8 cellular contexts compared by ENCODE assay signal in genomic region chr5:58891072-58891970, GRCh38.
A peak's percentile ranks its signal among the peaks of the same experiment; 100 is the strongest.
DNase-seq lines count a peak whose midpoint lies in the region; ATAC-seq, FAIRE-seq and TF ChIP-seq lines count a peak whose summit lies in the region.

No MANE protein-coding gene starts in this region.

- no peaks in the 10 kb centered on the region for H3K36me3 ChIP-seq in H1 (ENCODE audit: control insufficient read depth in 2 of 4, insufficient read depth in 4 of 4, low read length in 3 of 4)

- CTCF ChIA-PET in H1 (lab: Charles Lee; ENCODE audit: partially characterized antibody) = interaction anchor here (0.6 to 10.0 kb wide), 34 partner anchors 9 to 584 kb away, joined by 3 to 206 read pairs (median 4); no protein-coding TSS in a partner anchor

- H3K27ac ChIP-seq in H1 (ENCODE audit: low read depth, low read length) = no peak overlapping the region

- no peaks in the 10 kb centered on the region; a peak in 1 of 7 replicates for H3K4me1 ChIP-seq in H1 (replicated peaks in 1 of 4; ENCODE audit: control insufficient read depth in 3 of 4, insufficient read depth in 4 of 4, low read length in 3 of 4)

- H3K23ac ChIP-seq in H1 (ENCODE audit: insufficient read length) = no peak overlapping the region

- H4K8ac ChIP-seq in H1 (ENCODE audit: extremely low read depth, insufficient read depth, low read length) = no peak overlapping the region

- H2BK20ac ChIP-seq in H1 (ENCODE audit: low read length) = no peak overlapping the region

- no peaks in the 10 kb centered on the region for H3K27me3 Mint-ChIP-seq in mesothelial cell of epicardium (ENCODE audit: low read depth)

- ATAC-seq in HG02678 (IDR thresholded peaks at IDR 0.05; ENCODE audit: unreplicated experiment) (peak; percentile 42), HG03521 (IDR thresholded peaks at IDR 0.05; ENCODE audit: unreplicated experiment) (no peak)

- H2BK15ac ChIP-seq in H1 (ENCODE audit: low read length) = no peak overlapping the region

- peaks cover 22% of the 10 kb centered on the region for H3K4me1 Mint-ChIP-seq in mesothelial cell of epicardium

- TF ChIP-seq RAD21 in H1 (IDR thresholded peaks at IDR 0.05 in 1 of 2, conservative IDR thresholded peaks at IDR 0.05 in 1 of 2; ENCODE audit: low read depth in 2 of 2, low read length in 2 of 2) = peak; percentile 68 to 72

- 0 out of 2 replicates have a peak overlapping the region, but pooled peaks have one; percentile 54 for H2AFZ ChIP-seq in H1 (ENCODE audit: low read length)

- no peak overlapping the region for H3K56ac ChIP-seq in H1 (replicated peaks; ENCODE audit: insufficient read length, low read depth, low read length)

- H3K4me3 ChIP-seq in H1 (ENCODE audit: extremely low read depth in 1 of 4, insufficient read depth in 2 of 4, low read depth in 3 of 4, low read length in 4 of 4) = no peak overlapping the region

- peak overlapping the region; percentile 60; the same call in 1 of the 2 replicates for H3K18ac ChIP-seq in H1 (ENCODE audit: extremely low read depth, low read length)

- H3K27me3 ChIP-seq in H1 (replicated peaks in 1 of 4; ENCODE audit: control insufficient read depth in 3 of 4, extremely low read depth in 1 of 4, insufficient read depth in 3 of 4, low read length in 3 of 4) = no peaks in the 10 kb centered on the region

- H2BK120ac ChIP-seq in H1 (replicated peaks; ENCODE audit: low read depth, low read length) = no peak overlapping the region

- FAIRE-seq in H1 (lab: Jason Lieb, UNC) = peak; percentile 75

- peak overlapping the region; percentile 63 for H3K4me3 Mint-ChIP-seq in mesothelial cell of epicardium

- no peak overlapping the region for H3K9ac ChIP-seq in H1 (replicated peaks in 1 of 4; ENCODE audit: extremely low read depth in 1 of 4, low read depth in 3 of 4, low read length in 3 of 4)

- no peak overlapping the region for H4K91ac ChIP-seq in H1 (replicated peaks; ENCODE audit: insufficient read length, low read length)

- no peak overlapping the region for H2BK12ac ChIP-seq in H1 (ENCODE audit: low read depth, low read length)

- no peak overlapping the region for H3K14ac ChIP-seq in H1 (ENCODE audit: insufficient read length)

- H3K4me2 ChIP-seq in H1 (ENCODE audit: insufficient read depth in 1 of 2, low read depth in 2 of 2, low read length in 2 of 2) = no peak overlapping the region

- POLR2A ChIA-PET in H1 (lab: Charles Lee; ENCODE audit: partially characterized antibody) = no interaction called here

- WGBS in H1 (ENCODE audit: extremely low coverage in 1 of 2, insufficient coverage in 1 of 2, insufficient read length in 1 of 2, insufficient replicate concordance in 2 of 2, low coverage in 1 of 2, low lambda C conversion rate in 2 of 2, missing lambda C conversion rate in 1 of 2), 2 experiments = 59% methylated on average over 18 of the region's 18 CpGs; no CpG with 5 or more reads in 1 of the 2 experiments

- no peaks in the 10 kb centered on the region for H3K79me2 ChIP-seq in H1 (ENCODE audit: control insufficient read depth in 1 of 2, insufficient read depth in 2 of 2, low read length in 2 of 2)

- no peaks in the 10 kb centered on the region for H3K23me2 ChIP-seq in H1 (ENCODE audit: low read depth, low read length)

- DNase-seq in EH (ENCODE audit: low read depth) (peak; percentile 77), NCI-H748 treated with DMSO at 0.1 percent for 48 hours (lab: John Stamatoyannopoulos, UW) (peak; percentile 38), H1 (ENCODE audit: low read depth in 1 of 2, low spot score in 2 of 2) (peak; percentile 38 to 85), mesothelial cell of epicardium (ENCODE audit: low spot score in 2 of 2, unreplicated experiment in 2 of 2) (peak in 1 of 2 experiments; percentile 72)
- peak; percentile 17 to 27 for DNase-seq in activated CD8-positive, alpha-beta memory T cell treated with anti-CD3 and anti-CD28 coated beads for 4 hours (ENCODE audit: low read depth in 2 of 2)
- peak; percentile 21 to 37 for DNase-seq in stimulated activated CD8-positive, alpha-beta memory T cell treated with anti-CD3 and anti-CD28 coated beads, Interleukin-4, amount 100 ng/mL, for 1 hour (ENCODE audit: low read depth in 2 of 2, low spot score in 1 of 2)

- H3K4ac ChIP-seq in H1 (replicated peaks; ENCODE audit: insufficient read length, low read depth, low read length) = no peak overlapping the region

- H4K20me1 ChIP-seq in H1 (replicated peaks in 1 of 2; ENCODE audit: control insufficient read depth in 1 of 2, insufficient read depth in 2 of 2, low read length in 2 of 2) = no peaks in the 10 kb centered on the region

- TF ChIP-seq POLR2A in H1 (IDR thresholded peaks at IDR 0.05; ENCODE audit: control extremely low read depth in 1 of 2, low read depth in 2 of 2, low read length in 2 of 2) = no peak

- no peaks in the 10 kb centered on the region for H3K79me1 ChIP-seq in H1 (ENCODE audit: low read depth, low read length)

- peak overlapping the region; percentile 98 for H3K27ac Mint-ChIP-seq in mesothelial cell of epicardium

- no peak overlapping the region for H2AK5ac ChIP-seq in H1 (ENCODE audit: low read depth, low read length)

- H3K9me3 ChIP-seq in H1 (ENCODE audit: insufficient read depth in 2 of 2, low read depth in 1 of 2, low read length in 1 of 2) = no peaks in the 10 kb centered on the region

- no peak overlapping the region for H2BK5ac ChIP-seq in H1 (ENCODE audit: low read depth, low read length)

- no peak for TF ChIP-seq EP300 in H1 (IDR thresholded peaks at IDR 0.05; ENCODE audit: borderline replicate concordance in 1 of 2, low read depth in 2 of 2, low read length in 2 of 2)

- no peak overlapping the region for H4K5ac ChIP-seq in H1 (ENCODE audit: insufficient read length, low read depth, low read length)

- H3K9me3 Mint-ChIP-seq in mesothelial cell of epicardium = no peaks in the 10 kb centered on the region

- TF ChIP-seq CTCF in H1 (IDR thresholded peaks at IDR 0.05; ENCODE audit: control extremely low read depth in 1 of 3, insufficient read depth in 1 of 3, low read depth in 1 of 3, low read length in 3 of 3) (peak; percentile 61 to 75 (median 69); a peak in 3 of 4 replicates), mesothelial cell of epicardium (IDR thresholded peaks at IDR 0.05; ENCODE audit: unreplicated experiment) (peak; percentile 69)

- no peaks in the 10 kb centered on the region for H3K36me3 Mint-ChIP-seq in mesothelial cell of epicardium

TF ChIP-seq in H1, 55 proteins besides CTCF, POLR2A, EP300 and RAD21:
- TF ChIP-seq TCF12 (IDR thresholded peaks at IDR 0.05; ENCODE audit: low read depth, low read length) (no peak), RBBP5 (IDR thresholded peaks at IDR 0.05; ENCODE audit: borderline replicate concordance, low read depth, low read length) (no peak), JUND (IDR thresholded peaks at IDR 0.05; ENCODE audit: low read length) (no peak), TAF7 (optimal IDR thresholded peaks at IDR 0.05; ENCODE audit: borderline replicate concordance, low read depth, low read length) (no peak), TBP (IDR thresholded peaks at IDR 0.05; ENCODE audit: low read depth, low read length) (no peak), RFX5 (IDR thresholded peaks at IDR 0.05; ENCODE audit: borderline replicate concordance, low read depth, low read length) (no peak), TEAD4 (IDR thresholded peaks at IDR 0.05; ENCODE audit: low read depth, low read length) (peak; percentile 58; the same call in 1 of the 2 replicates), RXRA (IDR thresholded peaks at IDR 0.05; ENCODE audit: insufficient read depth, low read depth, low read length) (no peak), BCL11A (IDR thresholded peaks at IDR 0.05; ENCODE audit: low read depth in 2 of 2, low read length in 2 of 2) (no peak)
- TF ChIP-seq, protein P1, sequence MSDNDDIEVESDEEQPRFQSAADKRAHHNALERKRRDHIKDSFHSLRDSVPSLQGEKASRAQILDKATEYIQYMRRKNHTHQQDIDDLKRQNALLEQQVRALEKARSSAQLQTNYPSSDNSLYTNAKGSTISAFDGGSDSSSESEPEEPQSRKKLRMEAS (IDR thresholded peaks at IDR 0.05) = peak; percentile 72
